Comparison of ENCODE assay signal across 8 cellular contexts in the genomic region with DNA sequence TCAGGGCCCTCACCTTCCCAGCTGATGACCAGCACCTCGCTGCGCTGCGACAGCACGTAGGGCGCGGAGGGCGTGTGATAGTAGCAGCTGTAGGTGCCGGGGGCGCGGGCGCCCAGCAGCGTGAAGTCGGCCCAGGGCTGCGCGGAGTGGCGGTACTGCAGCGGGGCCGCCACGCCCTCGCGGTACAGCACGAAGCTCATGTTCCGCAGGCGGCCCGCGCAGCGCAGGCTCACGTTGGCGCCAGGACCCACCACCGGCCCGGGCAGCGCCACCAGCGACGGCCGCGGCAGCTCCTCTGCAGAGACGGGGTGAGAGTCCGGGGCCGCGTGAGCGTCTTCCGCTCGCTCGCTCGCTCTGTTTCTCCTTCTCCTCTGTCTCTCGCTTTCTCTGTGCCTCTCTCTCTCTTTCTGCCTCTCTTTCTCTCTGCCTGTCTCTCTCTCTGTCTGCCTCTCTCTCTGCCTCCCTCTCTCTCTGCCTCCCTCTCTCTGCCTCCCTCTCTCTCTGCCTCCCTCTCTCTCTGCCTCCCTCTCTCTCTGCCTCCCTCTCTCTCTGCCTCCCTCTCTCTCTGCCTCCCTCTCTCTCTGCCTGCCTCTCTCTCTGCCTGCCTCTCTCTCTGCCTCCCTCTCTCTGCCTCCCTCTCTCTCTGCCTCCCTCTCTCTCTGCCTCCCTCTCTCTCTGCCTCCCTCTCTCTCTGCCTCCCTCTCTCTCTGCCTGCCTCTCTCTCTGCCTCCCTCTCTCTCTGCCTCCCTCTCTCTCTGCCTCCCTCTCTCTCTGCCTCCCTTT. TPM values are rescaled to one million over a fixed set of nuclear protein-coding genes. Genes with fewer than 3 reads are reported as not detected.
A peak's percentile ranks its signal among the peaks of the same experiment; 100 is the strongest.
DNase-seq lines count a peak whose midpoint lies in the region; ATAC-seq and TF ChIP-seq lines count a peak whose summit lies in the region.
"Not testable (repeated sequence)": the region's sequence is repeated elsewhere in the genome, so short reads cannot be mapped to it uniquely, and the experiment has no call there.

No MANE protein-coding gene starts in this region.

- H3K9me3 Mint-ChIP-seq in activated CD8-positive, alpha-beta T cell treated with anti-CD3 and anti-CD28 coated beads for 36 hours: not testable (repeated sequence)

- not testable (repeated sequence) for H3K4me3 ChIP-seq in BE2C (ENCODE audit: low read depth, low read length)
- H3K4me3 ChIP-seq in breast epithelium (peak overlapping the region; percentile 34 to 64 (median 43)), cardiac muscle cell (peak overlapping the region; percentile 17)

- DNase-seq in BE2C (peak; percentile 43), HEK293T (ENCODE audit: extremely low spot score) (peak; percentile 56), NOMO-1 treated with dmso at 0.1 percent for 144 hours (lab: John Stamatoyannopoulos, UW; ENCODE audit: unreplicated experiment) (peak; percentile 48), breast epithelium (ENCODE audit: low spot score in 2 of 2) (peak in 1 of 2 donors; percentile 59), cardiac muscle cell (ENCODE audit: low read depth in 1 of 2, low spot score in 1 of 2) (peak; percentile 68 to 71), myocyte (ENCODE audit: low read depth) (peak; percentile 43)
- DNase-seq in activated CD8-positive, alpha-beta T cell treated with anti-CD3 and anti-CD28 coated beads for 36 hours: peak; percentile 59
- peak; percentile 27 to 39 for DNase-seq in stimulated activated CD4-positive, alpha-beta T cell treated with anti-CD3 and anti-CD28 coated beads, Interleukin-2, amount 100 ng/mL, for 48 hours

- peak overlapping the region; percentile 67 for H3K4me3 Mint-ChIP-seq in activated CD8-positive, alpha-beta T cell treated with anti-CD3 and anti-CD28 coated beads for 36 hours

- intact Hi-C loops in activated CD8-positive, alpha-beta T cell treated with anti-CD3 and anti-CD28 coated beads for 36 hours (cut with micrococcal nuclease); breast epithelium (cut with DNase I; ENCODE audit: low total_unique reads): not testable (repeated sequence)

- not testable (repeated sequence) for TF ChIP-seq POLR2A in breast epithelium (IDR thresholded peaks at IDR 0.05)

- H3K27ac ChIP-seq in breast epithelium, cardiac muscle cell: not testable (repeated sequence)

- not testable (repeated sequence) for H3K4me1 Mint-ChIP-seq in activated CD8-positive, alpha-beta T cell treated with anti-CD3 and anti-CD28 coated beads for 36 hours (ENCODE audit: low read depth)

- H3K36me3 Mint-ChIP-seq in activated CD8-positive, alpha-beta T cell treated with anti-CD3 and anti-CD28 coated beads for 36 hours (ENCODE audit: low read depth): not testable (repeated sequence)

- H3K36me3 ChIP-seq in BE2C, breast epithelium, cardiac muscle cell: not testable (repeated sequence)

- CTCF ChIA-PET in HEK293T (lab: Yijun Ruan, JAX): interaction anchor here (1.3 kb wide), 1 partner anchor 18 kb away, joined by 3 read pairs; no protein-coding TSS in a partner anchor
- CTCF ChIA-PET in activated CD8-positive, alpha-beta T cell treated with anti-CD3 and anti-CD28 coated beads for 36 hours (lab: Charles Lee): interaction anchor here (0.9 to 1.7 kb wide), 2 partner anchors 9 to 242 kb away, joined by 3 to 4 read pairs; no protein-coding TSS in a partner anchor

- not testable (repeated sequence) for TF ChIP-seq CTCF in BE2C (IDR thresholded peaks at IDR 0.05; ENCODE audit: low read depth, low read length); activated CD8-positive, alpha-beta T cell treated with anti-CD3 and anti-CD28 coated beads for 36 hours (IDR thresholded peaks at IDR 0.05); breast epithelium (IDR thresholded peaks at IDR 0.05)
- TF ChIP-seq CTCF in cardiac muscle cell (IDR thresholded peaks at IDR 0.05; ENCODE audit: low read depth, low read length): peak; percentile 6

- peak overlapping the region; percentile 49 for H3K27ac Mint-ChIP-seq in activated CD8-positive, alpha-beta T cell treated with anti-CD3 and anti-CD28 coated beads for 36 hours

- H3K4me1 ChIP-seq in BE2C; breast epithelium; cardiac muscle cell (ENCODE audit: low read depth): not testable (repeated sequence)

- H3K27me3 ChIP-seq in BE2C (peaks cover 20% of the 10 kb centered on the region), breast epithelium (peaks cover 0 to 13% of the 10 kb centered on the region in 2 donors), cardiac muscle cell (peaks cover 29% of the 10 kb centered on the region)

- not testable (repeated sequence) for H3K9me3 ChIP-seq in BE2C; breast epithelium; cardiac muscle cell (ENCODE audit: low read depth)

- ATAC-seq in activated CD8-positive, alpha-beta T cell treated with anti-CD3 and anti-CD28 coated beads for 36 hours: peak; percentile 77

- peaks cover 21% of the 10 kb centered on the region for H3K27me3 Mint-ChIP-seq in activated CD8-positive, alpha-beta T cell treated with anti-CD3 and anti-CD28 coated beads for 36 hours

- POLR2A ChIA-PET in HEK293T (lab: Yijun Ruan, JAX): not testable (repeated sequence)
- POLR2A ChIA-PET in activated CD8-positive, alpha-beta T cell treated with anti-CD3 and anti-CD28 coated beads for 36 hours (lab: Charles Lee): interaction anchor here (1.6 to 1.9 kb wide), 2 partner anchors 20 kb away, joined by 5 to 7 read pairs; partner anchors contain the start of genes PRPF31 and TFPT

TF ChIP-seq in HEK293T, 16 proteins besides CTCF, POLR2A, EP300 and RAD21:
- TF ChIP-seq L3MBTL2 (conservative IDR thresholded peaks at IDR 0.05): peak; percentile 88

RNA-seq across cellular contexts. Expression of gene OSCAR, which starts 4.6 kb away (rescaled TPM):
- 4.4 TPM for polyA plus RNA-seq in BE2C (2012; ENCODE audit: insufficient read depth, insufficient read length, low read depth)
- under 1 TPM; 0.68 to 0.76 TPM for total RNA-seq in activated CD8-positive, alpha-beta T cell treated with anti-CD3 and anti-CD28 coated beads for 36 hours
- total RNA-seq in breast epithelium (1 to 10 TPM in 2 of 3 donors, under 1 TPM in 1; 0.66 to 2.4 (median 2.2) TPM), cardiac muscle cell (not detected in 2 replicates), myocyte (0.10 TPM in 1 of 2 replicates, not detected in the other)
- polyA plus RNA-seq in cardiac muscle cell: 0.32 and 0.61 TPM in 2 replicates
- 0.29 TPM for polyA plus RNA-seq in myocyte (2012)

RNA-seq across cellular contexts. Expression of gene NDUFA3, which starts 6.6 kb away (rescaled TPM):
- polyA plus RNA-seq in BE2C (2012; ENCODE audit: insufficient read depth, insufficient read length, low read depth): 613 TPM
- total RNA-seq in activated CD8-positive, alpha-beta T cell treated with anti-CD3 and anti-CD28 coated beads for 36 hours: 10 to 100 TPM; 94.8 to 96.7 TPM
- total RNA-seq in breast epithelium: 10 to 100 TPM; 17.3 to 20.6 (median 20.5) TPM
- total RNA-seq in cardiac muscle cell: 58.8 and 104 TPM in 2 replicates
- polyA plus RNA-seq in cardiac muscle cell: 546 and 585 TPM in 2 replicates
- total RNA-seq in myocyte: 51.3 and 53.7 TPM in 2 replicates
- polyA plus RNA-seq in myocyte (2012): 285 TPM

RNA-seq across cellular contexts. Expression of gene TARM1, which starts 14.9 kb away (rescaled TPM):
- not detected for polyA plus RNA-seq in BE2C (2012; ENCODE audit: insufficient read depth, insufficient read length, low read depth)
- not detected for total RNA-seq in activated CD8-positive, alpha-beta T cell treated with anti-CD3 and anti-CD28 coated beads for 36 hours
- total RNA-seq in breast epithelium: not detected
- not detected in 2 replicates for total RNA-seq in cardiac muscle cell
- polyA plus RNA-seq in cardiac muscle cell: not detected in 2 replicates
- total RNA-seq in myocyte: not detected in 2 replicates
- polyA plus RNA-seq in myocyte (2012): not detected

RNA-seq across cellular contexts. Expression of gene TFPT, which starts 19.4 kb away (rescaled TPM):
- 30.7 TPM for polyA plus RNA-seq in BE2C (2012; ENCODE audit: insufficient read depth, insufficient read length, low read depth)
- total RNA-seq in activated CD8-positive, alpha-beta T cell treated with anti-CD3 and anti-CD28 coated beads for 36 hours: 10 to 100 TPM; 27.7 to 28.1 TPM
- 10 to 100 TPM; 11.9 to 16.7 (median 16.2) TPM for total RNA-seq in breast epithelium
- 26.1 and 27.5 TPM in 2 replicates for total RNA-seq in cardiac muscle cell
- 27.5 and 32.1 TPM in 2 replicates for polyA plus RNA-seq in cardiac muscle cell
- 13.0 and 17.8 TPM in 2 replicates for total RNA-seq in myocyte
- 27.6 TPM for polyA plus RNA-seq in myocyte (2012)

RNA-seq across cellular contexts. Expression of gene PRPF31, which starts 19.5 kb away (rescaled TPM):
- polyA plus RNA-seq in BE2C (2012; ENCODE audit: insufficient read depth, insufficient read length, low read depth): 185 TPM
- total RNA-seq in activated CD8-positive, alpha-beta T cell treated with anti-CD3 and anti-CD28 coated beads for 36 hours: 10 to 100 TPM; 81.1 to 85.2 TPM
- total RNA-seq in breast epithelium (10 to 100 TPM; 45.5 to 59.6 (median 52.5) TPM), cardiac muscle cell (73.9 and 79.8 TPM in 2 replicates), myocyte (48.0 and 59.0 TPM in 2 replicates)
- 110 and 113 TPM in 2 replicates for polyA plus RNA-seq in cardiac muscle cell
- 68.4 TPM for polyA plus RNA-seq in myocyte (2012)
